In genomic region chr20:44664127-44664526, GRCh38 we compare ENCODE assay signal across 36 cellular contexts. TPM values are rescaled to one million over a fixed set of nuclear protein-coding genes. Genes with fewer than 3 reads are reported as not detected.
DNase-seq lines count a peak whose midpoint lies in the region; ATAC-seq and TF ChIP-seq lines count a peak whose summit lies in the region.
"Had no signal": no experiment of that assay in that cellular context is flagged by ENCODE, and none has a peak within 500 bp of the region (broad histone marks: within the 10 kb centered on the region; RNA-seq: fewer than 3 reads in every experiment).

No MANE protein-coding gene starts in this region.

- no peak overlapping the region for H3K4me3 ChIP-seq in retinal pigment epithelial cell (ENCODE audit: low read length)
- H3K4me3 ChIP-seq in H7 (ENCODE audit: insufficient read depth, low read depth, low read length): no peak overlapping the region
- H3K4me3 ChIP-seq: ascending aorta, cardiac muscle cell, GM12878, GM23338, heart right ventricle, pancreas had no signal

- no peaks in the 10 kb centered on the region for H3K27me3 ChIP-seq in H7 (ENCODE audit: control insufficient read depth, insufficient read depth, low read length)
- H3K27me3 ChIP-seq: ascending aorta, cardiac muscle cell, pancreas had no signal

- no peak for TF ChIP-seq CTCF in retinal pigment epithelial cell (conservative IDR thresholded peaks at IDR 0.05; ENCODE audit: low read depth, low read length)

- DNase-seq in SIG-M5 treated with dmso at 0.1 percent for 504 hours (lab: John Stamatoyannopoulos, UW; ENCODE audit: unreplicated experiment) (peak; percentile 80), SIG-M5 (lab: John Stamatoyannopoulos, UW) (no peak), Kasumi-1 (lab: John Stamatoyannopoulos, UW) (peak; percentile 45 to 57), OCI-M1 (lab: John Stamatoyannopoulos, UW) (peak; percentile 10), retinal pigment epithelial cell (ENCODE audit: low read depth) (peak; percentile 58), H7 (no peak)
- DNase-seq in stimulated activated CD4-positive, alpha-beta T cell treated with anti-CD3 and anti-CD28 coated beads, Interleukin-4, amount 100 ng/mL, for 4 hours: no peak
- DNase-seq: activated CD4-positive, alpha-beta T cell treated with anti-CD3 and anti-CD28 coated beads for 48 hours; activated CD8-positive, alpha-beta memory T cell treated with anti-CD3 and anti-CD28 coated beads for 24 hours; activated effector memory CD4-positive, alpha-beta T cell treated with Interleukin-2 at 50 U/mL for 16 hours; activated naive CD8-positive, alpha-beta T cell treated with anti-CD3 and anti-CD28 coated beads, Interleukin-2, amount 10 ng/mL, durations not matched to agents 7 days and 5 days; CD4-positive, alpha-beta T cell; cortex of kidney; endodermal cell; foreskin fibroblast; heart right ventricle; kidney glomerular epithelial cell; mammary epithelial cell; NCI-H1694; NCI-H510A treated with DMSO at 0.1 percent for 48 hours; NK-92 treated with Interleukin-12 subunit alpha and Interleukin-12 subunit beta, amount 100 ng/mL, for 24 hours; pancreas; right cardiac atrium; stimulated activated CD4-positive, alpha-beta T cell treated with anti-CD3 and anti-CD28 coated beads, Interleukin-12 subunit alpha, Interleukin-12 subunit beta, amount 100 ng/mL, for 4 hours; stimulated activated CD4-positive, alpha-beta T cell treated with anti-CD3 and anti-CD28 coated beads, Interleukin-4, amount 100 ng/mL, for 1 hour; WERI-Rb-1 had no signal

- no peaks in the 10 kb centered on the region for H3K36me3 ChIP-seq in H7 (replicated peaks; ENCODE audit: control insufficient read depth, insufficient read depth, low read length)
- H3K36me3 ChIP-seq: ascending aorta, cardiac muscle cell, heart right ventricle, pancreas, WERI-Rb-1 had no signal

- ATAC-seq in HG03025 (IDR thresholded peaks at IDR 0.05; ENCODE audit: low FRiP score, unreplicated experiment): no peak
- ATAC-seq: esophagus mucosa; GM12878; GM23338; SK-N-SH treated with all-trans-retinoic acid at 6 μM for 48 hours; stimulated activated effector memory CD8-positive, alpha-beta T cell treated with anti-CD3 and anti-CD28 coated beads, Interleukin-12 subunit alpha, Interleukin-12 subunit beta, amount 100 ng/mL, for 72 hours had no signal

RNA-seq across cellular contexts. Expression of gene ADA, which starts 12.6 kb away (rescaled TPM):
- total RNA-seq in H7 (2014; rRNA removed; shearing (Covaris generic)): 14.9 and 18.9 TPM in 2 replicates

RNA-seq across cellular contexts. Expression of gene CCN5, which starts 51.0 kb away (rescaled TPM):
- total RNA-seq in H7 (2014; rRNA removed; shearing (Covaris generic)): not detected in 2 replicates
- total RNA-seq: activated naive CD8-positive, alpha-beta T cell treated with anti-CD3 and anti-CD28 coated beads, Interleukin-2, amount 10 ng/mL, durations not matched to agents 7 days and 5 days; cardiac muscle cell; CD4-positive, alpha-beta T cell; endodermal cell; GM23338; neural crest cell; RPMI7951 had no signal

Comparison
In these comparisons a context has a peak if more than half of its experiments do, and no peak if none do; other contexts are left out.
1. DNase-seq: peak in SIG-M5 treated with dmso at 0.1 percent for 504 hours (single experiment), Kasumi-1 (2 of 2), OCI-M1 (single experiment) and retinal pigment epithelial cell (single experiment); none in SIG-M5 (single experiment), H7 (single experiment) and stimulated activated CD4-positive, alpha-beta T cell treated with anti-CD3 and anti-CD28 coated beads, Interleukin-4, amount 100 ng/mL, for 4 hours (0 of 2).